19 cellular contexts compared by ENCODE assay signal in the genomic region with DNA sequence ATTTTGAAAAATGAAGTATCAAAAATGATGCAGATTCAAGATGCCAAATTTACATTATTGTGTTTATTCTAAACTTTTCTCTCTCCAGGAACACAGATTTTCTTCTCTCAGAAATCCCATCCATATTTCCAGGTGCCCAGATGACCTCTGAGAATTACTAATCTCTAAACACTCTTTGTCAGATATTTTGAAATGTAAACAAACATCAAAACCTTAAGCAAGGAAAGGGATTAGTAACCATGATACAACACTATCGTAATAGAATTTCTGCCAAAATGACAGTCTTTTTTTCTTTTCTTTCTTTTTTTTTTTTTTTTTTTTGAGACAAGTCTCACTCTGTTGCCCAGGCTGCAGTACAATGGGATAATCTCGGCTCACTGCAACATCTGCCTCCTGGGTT.
DNase-seq lines count a peak whose midpoint lies in the region; ATAC-seq and TF ChIP-seq lines count a peak whose summit lies in the region.
"Had no signal": no experiment of that assay in that cellular context is flagged by ENCODE, and none has a peak within 500 bp of the region (broad histone marks: within the 10 kb centered on the region; RNA-seq: fewer than 3 reads in every experiment).

No MANE protein-coding gene starts in this region.

- H2AK9ac ChIP-seq in IMR-90 (replicated peaks; ENCODE audit: low read depth, low read length, poor library complexity), result no peak overlapping the region

- H3K14ac ChIP-seq in IMR-90 (replicated peaks; ENCODE audit: low read depth, low read length), result no peak overlapping the region

- peaks cover 3 to 9% of the 10 kb centered on the region in 2 experiments; a peak in 2 of 4 replicates for H3K79me1 ChIP-seq in IMR-90 (ENCODE audit: low read depth in 1 of 2, low read length in 2 of 2)

- no peak for ATAC-seq in IMR-90 (ENCODE audit: low read depth)
- ATAC-seq in central memory CD8-positive, alpha-beta T cell (replicated peaks; ENCODE audit: extremely low read depth, poor library complexity, severe bottlenecking), result no peak
- ATAC-seq in GM18858 (IDR thresholded peaks at IDR 0.05; ENCODE audit: unreplicated experiment), result no peak
- ATAC-seq: SK-N-SH treated with all-trans-retinoic acid at 6 μM for 48 hours had no signal

- H3K36me3 Mint-ChIP-seq in MCF 10A (ENCODE audit: insufficient read depth, unreplicated experiment), result peaks cover 95% of the 10 kb centered on the region
- peaks cover 55% of the 10 kb centered on the region for H3K36me3 Mint-ChIP-seq in central memory CD8-positive, alpha-beta T cell (ENCODE audit: insufficient read depth)

- H4K5ac ChIP-seq in IMR-90 (ENCODE audit: low read depth, low read length), result no peak overlapping the region

- CTCF ChIA-PET in MCF 10A (lab: Yijun Ruan, JAX), result interaction anchor here (0.6 to 0.8 kb wide), 2 partner anchors 12 to 116 kb away, joined by 3 to 6 read pairs; no protein-coding TSS in a partner anchor
- CTCF ChIA-PET in mammary epithelial cell (lab: Charles Lee; ENCODE audit: low non-redundant PET), result no interaction called here
- CTCF ChIA-PET in IMR-90 (lab: Yijun Ruan, JAX), result no interaction called here

- no peaks in the 10 kb centered on the region for H3K27me3 ChIP-seq in mammary epithelial cell (ENCODE audit: insufficient read depth, low read length)
- no peaks in the 10 kb centered on the region for H3K27me3 ChIP-seq in IMR-90 (ENCODE audit: control insufficient read depth, insufficient read depth, low read length)

- H2AK5ac ChIP-seq in IMR-90 (ENCODE audit: low read depth, low read length), result no peak overlapping the region

- H3K9me3 ChIP-seq in mammary epithelial cell (replicated peaks; ENCODE audit: insufficient read depth, low read length) (no peaks in the 10 kb centered on the region), IMR-90 (ENCODE audit: control insufficient read depth, insufficient read depth, low read length) (no peaks in the 10 kb centered on the region)
- H3K9me3 ChIP-seq: HAP-1 had no signal

- H2AFZ ChIP-seq in mammary epithelial cell (ENCODE audit: low read depth, low read length) (no peak overlapping the region), IMR-90 (replicated peaks; ENCODE audit: low read length, poor library complexity) (no peak overlapping the region)

- H3K56ac ChIP-seq in IMR-90 (ENCODE audit: extremely low read depth, insufficient read depth, low read length), result no peak overlapping the region

- H3K4me2 ChIP-seq in mammary epithelial cell (ENCODE audit: insufficient read depth, low read depth, low read length) (no peak overlapping the region), IMR-90 (ENCODE audit: low read depth, low read length) (no peak overlapping the region)

- no peak overlapping the region for H3K9ac ChIP-seq in mammary epithelial cell (ENCODE audit: insufficient read depth, low read length)
- no peak overlapping the region for H3K9ac ChIP-seq in IMR-90 (ENCODE audit: low read depth, low read length)

- no peaks in the 10 kb centered on the region for H3K27me3 Mint-ChIP-seq in MCF 10A (ENCODE audit: insufficient read depth, unreplicated experiment)
- H3K27me3 Mint-ChIP-seq in central memory CD8-positive, alpha-beta T cell, result no peaks in the 10 kb centered on the region

- no peaks in the 10 kb centered on the region for H3K4me1 Mint-ChIP-seq in MCF 10A (ENCODE audit: insufficient read depth, unreplicated experiment)
- H3K4me1 Mint-ChIP-seq in central memory CD8-positive, alpha-beta T cell, result no peaks in the 10 kb centered on the region

- no peak overlapping the region for H3K4ac ChIP-seq in IMR-90 (ENCODE audit: low read depth, low read length)

- BruUV-seq in MCF 10A (replicated peaks; lab: Mats Ljungman, UMichigan), result no TSS peak
- no TSS peak for BruUV-seq in mammary epithelial cell (replicated peaks; lab: Mats Ljungman, UMichigan)
- no TSS peak for BruUV-seq in IMR-90 (replicated peaks; lab: Mats Ljungman, UMichigan)

- H3K27ac ChIP-seq in mammary epithelial cell (ENCODE audit: insufficient read depth, low read depth, low read length), result no peak overlapping the region
- no peak overlapping the region for H3K27ac ChIP-seq in IMR-90 (ENCODE audit: insufficient read depth, low read length)
- H3K27ac ChIP-seq: HL-60 had no signal

- H3K23ac ChIP-seq in IMR-90 (ENCODE audit: low read depth, low read length), result no peak overlapping the region

- H4K91ac ChIP-seq in IMR-90 (ENCODE audit: insufficient read depth, low read depth, low read length), result no peak overlapping the region

- TF ChIP-seq RAD21 in IMR-90 (IDR thresholded peaks at IDR 0.05; ENCODE audit: low read length), result no peak

- no peak for TF ChIP-seq POLR2A in IMR-90 (IDR thresholded peaks at IDR 0.05; ENCODE audit: low read depth, low read length)

- WGBS in mammary epithelial cell (ENCODE audit: low coverage, missing lambda C conversion rate), result 40% methylated on average over 1 of the region's 2 CpGs
- 17% methylated on average over 1 of the region's 2 CpGs; no CpG with 5 or more reads in 1 of the 2 experiments for WGBS in IMR-90 (ENCODE audit: extremely low coverage in 2 of 2, insufficient read length in 1 of 2), 2 experiments

- no peak overlapping the region for H2BK20ac ChIP-seq in IMR-90 (ENCODE audit: low read depth, low read length)

- no peaks in the 10 kb centered on the region for H3K79me2 ChIP-seq in mammary epithelial cell (ENCODE audit: insufficient read depth, low read length)

- TF ChIP-seq CTCF in MCF 10A (IDR thresholded peaks at IDR 0.05; ENCODE audit: unreplicated experiment) (no peak), mammary epithelial cell (conservative IDR thresholded peaks at IDR 0.05 in 1 of 2, IDR thresholded peaks at IDR 0.05 in 1 of 2; ENCODE audit: extremely low read depth in 1 of 2, insufficient read depth in 1 of 2, low read depth in 1 of 2, low read length in 2 of 2) (no peak), IMR-90 (conservative IDR thresholded peaks at IDR 0.05; ENCODE audit: low read depth, low read length) (no peak)

- H3K4me1 ChIP-seq in mammary epithelial cell (ENCODE audit: insufficient read depth, low read length), result no peaks in the 10 kb centered on the region
- H3K4me1 ChIP-seq in IMR-90 (ENCODE audit: control insufficient read depth, insufficient read depth, low read length), result peaks cover 2% of the 10 kb centered on the region

- dilution Hi-C loops in mammary epithelial cell (cut with HindIII; ENCODE audit: low sequenced_read_pairs) (loop anchor here (5.0 kb wide), 1 partner anchor 39 kb away; no protein-coding TSS in a partner anchor), IMR-90 (cut with HindIII; ENCODE audit: low sequenced_read_pairs, unreplicated experiment) (no loop called here)

- H4K20me1 ChIP-seq in mammary epithelial cell (ENCODE audit: insufficient read depth, low read length) (no peaks in the 10 kb centered on the region), IMR-90 (ENCODE audit: insufficient read depth, low read length) (no peaks in the 10 kb centered on the region)

- no peak overlapping the region for H3K18ac ChIP-seq in IMR-90 (ENCODE audit: low read depth, low read length)

- in situ Hi-C loops in mammary epithelial cell (cut with MboI; ENCODE audit: low sequenced_read_pairs in 2 of 2), result no loop called here
- in situ Hi-C loops in IMR-90 (cut with MboI; ENCODE audit: low sequenced_read_pairs), result no loop called here

- no peak overlapping the region for H3K4me3 Mint-ChIP-seq in MCF 10A (ENCODE audit: unreplicated experiment)
- no peak overlapping the region for H3K4me3 Mint-ChIP-seq in central memory CD8-positive, alpha-beta T cell

- peak; percentile 12 for DNase-seq in MCF 10A (ENCODE audit: unreplicated experiment)
- no peak for DNase-seq in mammary epithelial cell
- DNase-seq in IMR-90, result peak; percentile 24
- DNase-seq in central memory CD8-positive, alpha-beta T cell (ENCODE audit: low spot score in 2 of 2), result no peak
- DNase-seq in AG20443 (ENCODE audit: low spot score), result no peak
- DNase-seq in islet precursor cell, result no peak
- DNase-seq: C1 segment of cervical spinal cord, DMS79 treated with DMSO at 0.1 percent for 48 hours, Kasumi-1, NCI-H1105 treated with DMSO at 0.1 percent for 48 hours, NCI-H1694, NCI-H2081 treated with DMSO at 0.1 percent for 48 hours, NCI-H446 treated with DMSO at 0.1 percent for 48 hours, NCI-H69, SHP77 treated with DMSO at 0.1 percent for 48 hours had no signal

- POLR2A ChIA-PET in MCF 10A (lab: Yijun Ruan, JAX) (interaction anchor here (1.3 kb wide), 1 partner anchor 9 kb away, joined by 4 read pairs; no protein-coding TSS in a partner anchor), IMR-90 (lab: Charles Lee; ENCODE audit: unreplicated experiment) (no interaction called here)

- no peak overlapping the region for H3K4me3 ChIP-seq in mammary epithelial cell (replicated peaks in 1 of 3; ENCODE audit: insufficient read depth in 1 of 3, low read depth in 2 of 3, low read length in 3 of 3)
- no peak overlapping the region for H3K4me3 ChIP-seq in IMR-90 (ENCODE audit: insufficient read depth, low read depth, low read length)
- H3K4me3 ChIP-seq: HAP-1 had no signal

- H2BK15ac ChIP-seq in IMR-90 (ENCODE audit: low read depth, low read length), result no peak overlapping the region

- H2BK120ac ChIP-seq in IMR-90 (ENCODE audit: low read depth, low read length), result no peak overlapping the region

- intact Hi-C loops in MCF 10A (cut with micrococcal nuclease), result no loop called here
- intact Hi-C loops in mammary epithelial cell (cut with micrococcal nuclease), result no loop called here
- intact Hi-C loops in IMR-90 (cut with micrococcal nuclease), result loop anchor here (10.0 kb wide), 1 partner anchor 56 kb away; no protein-coding TSS in a partner anchor

- peaks cover 38% of the 10 kb centered on the region for H3K36me3 ChIP-seq in mammary epithelial cell (ENCODE audit: insufficient read depth, low read length)
- peaks cover 24% of the 10 kb centered on the region for H3K36me3 ChIP-seq in IMR-90 (ENCODE audit: control insufficient read depth, insufficient read depth, low read length)

- no peak overlapping the region for H2BK5ac ChIP-seq in IMR-90 (ENCODE audit: low read depth, low read length, poor library complexity, severe bottlenecking)

- no peaks in the 10 kb centered on the region for H3K9me1 ChIP-seq in IMR-90 (ENCODE audit: insufficient read depth, low read length)

- no peak overlapping the region for H4K8ac ChIP-seq in IMR-90 (ENCODE audit: low read depth in 2 of 2, low read length in 2 of 2)

- no peaks in the 10 kb centered on the region for H3K9me3 Mint-ChIP-seq in MCF 10A (ENCODE audit: unreplicated experiment)
- H3K9me3 Mint-ChIP-seq in central memory CD8-positive, alpha-beta T cell, result no peaks in the 10 kb centered on the region

- no peak overlapping the region for H3K27ac Mint-ChIP-seq in MCF 10A (ENCODE audit: low read depth, unreplicated experiment)
- H3K27ac Mint-ChIP-seq in central memory CD8-positive, alpha-beta T cell (ENCODE audit: low read depth), result peak overlapping the region; percentile 22

TF ChIP-seq in IMR-90, 13 proteins besides CTCF, POLR2A, EP300 and RAD21:
- TF ChIP-seq SMC3 (IDR thresholded peaks at IDR 0.05; ENCODE audit: low read depth, low read length) (no peak), RFX5 (IDR thresholded peaks at IDR 0.05; ENCODE audit: low read depth, low read length) (no peak), BHLHE40 (IDR thresholded peaks at IDR 0.05; ENCODE audit: low read depth, low read length) (no peak), FOS (IDR thresholded peaks at IDR 0.05; ENCODE audit: low read depth, low read length) (no peak)

Comparison
In these comparisons a context has a peak if more than half of its experiments do, and no peak if none do; other contexts are left out.
1. DNase-seq: peak in MCF 10A (single experiment) and IMR-90 (single experiment); none in mammary epithelial cell (single experiment), central memory CD8-positive, alpha-beta T cell (0 of 2), AG20443 (single experiment) and islet precursor cell (single experiment).